8 cellular contexts compared by ENCODE assay signal in genomic region chr11:18731949-18732821, GRCh38. TPM values are rescaled to one million over a fixed set of nuclear protein-coding genes. Genes with fewer than 3 reads are reported as not detected.
DNase-seq lines count a peak whose midpoint lies in the region; ATAC-seq and TF ChIP-seq lines count a peak whose summit lies in the region.

No MANE protein-coding gene starts in this region.

- intact Hi-C loops in right cardiac atrium (cut with DNase I) = loop anchor here in 1 of 4 donors (10.0 kb wide), 1 partner anchor 187 kb away; no protein-coding TSS in a partner anchor
- intact Hi-C loops in gastrocnemius medialis (cut with DNase I; ENCODE audit: low total_unique reads) = loop anchor here (5.0 kb wide), 2 partner anchors 205 to 615 kb away; partner anchors contain the start of gene TSG101

- DNase-seq in SIG-M5 treated with dmso at 0.1 percent for 504 hours (lab: John Stamatoyannopoulos, UW; ENCODE audit: unreplicated experiment) = peak; percentile 48
- DNase-seq in SIG-M5 (lab: John Stamatoyannopoulos, UW) = no peak
- peak; percentile 28 for DNase-seq in SW480 (ENCODE audit: low spot score)
- peak; percentile 72 for DNase-seq in activated naive CD8-positive, alpha-beta T cell treated with anti-CD3 and anti-CD28 coated beads, Interleukin-2, amount 50 U/mL, for 24 hours
- DNase-seq in right cardiac atrium = peak; percentile 34 to 81 (median 66)
- DNase-seq in gastrocnemius medialis = peak in 1 of 2 donors; percentile 24

- H3K9me3 ChIP-seq in right cardiac atrium (ENCODE audit: control insufficient read depth, low read length) = no peaks in the 10 kb centered on the region
- no peaks in the 10 kb centered on the region for H3K9me3 ChIP-seq in gastrocnemius medialis

- H3K4me1 ChIP-seq in right cardiac atrium (ENCODE audit: control insufficient read depth, insufficient read depth, low read length) = no peaks in the 10 kb centered on the region
- H3K4me1 ChIP-seq in gastrocnemius medialis = no peaks in the 10 kb centered on the region

- H3K27ac ChIP-seq in right cardiac atrium (ENCODE audit: low read length) = no peak overlapping the region
- no peak overlapping the region for H3K27ac ChIP-seq in gastrocnemius medialis

- no peak overlapping the region for H3K4me3 Mint-ChIP-seq in activated naive CD8-positive, alpha-beta T cell treated with anti-CD3 and anti-CD28 coated beads, Interleukin-2, amount 50 U/mL, for 24 hours

- no peaks in the 10 kb centered on the region for H3K36me3 ChIP-seq in gastrocnemius medialis

- ATAC-seq in HG03432 (IDR thresholded peaks at IDR 0.05; ENCODE audit: unreplicated experiment) = peak; percentile 64
- ATAC-seq in activated naive CD8-positive, alpha-beta T cell treated with anti-CD3 and anti-CD28 coated beads, Interleukin-2, amount 50 U/mL, for 24 hours = peak; percentile 29
- peak in 1 of 2 donors; percentile 56 for ATAC-seq in right cardiac atrium
- peak in 1 of 2 donors; percentile 71 for ATAC-seq in gastrocnemius medialis
- no peak for ATAC-seq in GM21423 (IDR thresholded peaks at IDR 0.05; ENCODE audit: unreplicated experiment)

- TF ChIP-seq POLR2A in gastrocnemius medialis (IDR thresholded peaks at IDR 0.05) = no peak

- no peaks in the 10 kb centered on the region for H3K9me3 Mint-ChIP-seq in activated naive CD8-positive, alpha-beta T cell treated with anti-CD3 and anti-CD28 coated beads, Interleukin-2, amount 50 U/mL, for 24 hours

- TF ChIP-seq CTCF in gastrocnemius medialis (IDR thresholded peaks at IDR 0.05 in 4 of 5, conservative IDR thresholded peaks at IDR 0.05 in 1 of 5) = peak; percentile 65 to 93 (median 81)

- H3K27me3 ChIP-seq in right cardiac atrium (ENCODE audit: control insufficient read depth, insufficient read depth) (no peaks in the 10 kb centered on the region), gastrocnemius medialis (no peaks in the 10 kb centered on the region)

- H3K27ac Mint-ChIP-seq in activated naive CD8-positive, alpha-beta T cell treated with anti-CD3 and anti-CD28 coated beads, Interleukin-2, amount 50 U/mL, for 24 hours = no peak overlapping the region

- 71% methylated on average over 11 of the region's 11 CpGs for WGBS in right cardiac atrium

- no peaks in the 10 kb centered on the region for H3K36me3 Mint-ChIP-seq in activated naive CD8-positive, alpha-beta T cell treated with anti-CD3 and anti-CD28 coated beads, Interleukin-2, amount 50 U/mL, for 24 hours (ENCODE audit: low read depth)

- H3K4me3 ChIP-seq in right cardiac atrium (ENCODE audit: low read length) = no peak overlapping the region
- no peak overlapping the region for H3K4me3 ChIP-seq in gastrocnemius medialis

- peaks cover 5% of the 10 kb centered on the region for H3K4me1 Mint-ChIP-seq in activated naive CD8-positive, alpha-beta T cell treated with anti-CD3 and anti-CD28 coated beads, Interleukin-2, amount 50 U/mL, for 24 hours

- H3K27me3 Mint-ChIP-seq in activated naive CD8-positive, alpha-beta T cell treated with anti-CD3 and anti-CD28 coated beads, Interleukin-2, amount 50 U/mL, for 24 hours = peaks cover 3% of the 10 kb centered on the region

- in situ Hi-C loops in gastrocnemius medialis (cut with MboI; ENCODE audit: low sequenced_read_pairs in 4 of 4) = loop anchor here in 2 of 4 donors (25.0 kb wide), 1 partner anchor 620 kb away; the partner anchor contains the start of gene SAAL1 (in 2 of the 2)

RNA-seq across cellular contexts. Expression of gene IGSF22, which starts 6.2 kb away (rescaled TPM):
- 1 to 10 TPM; 1.0 to 1.3 (median 1.1) TPM for total RNA-seq in right cardiac atrium
- 0.66 TPM for polyA plus RNA-seq in right cardiac atrium
- not detected for total RNA-seq in gastrocnemius medialis

RNA-seq across cellular contexts. Expression of gene TMEM86A, which starts 33.6 kb away (rescaled TPM):
- total RNA-seq in right cardiac atrium (1 to 10 TPM; 4.6 to 6.8 (median 5.1) TPM), gastrocnemius medialis (1 to 10 TPM; 1.7 to 3.6 (median 2.8) TPM)
- polyA plus RNA-seq in right cardiac atrium = 3.6 TPM

RNA-seq across cellular contexts. Expression of gene PTPN5, which starts 59.4 kb away (rescaled TPM):
- total RNA-seq in right cardiac atrium (1 to 10 TPM in 2 of 4 donors, under 1 TPM in 1, not detected in 1; 0.74 to 1.9 (median 1.3) TPM), gastrocnemius medialis (under 1 TPM; 0.15 to 0.51 (median 0.39) TPM)
- polyA plus RNA-seq in right cardiac atrium = 2.0 TPM
